Comparison of ENCODE assay signal across 8 cellular contexts in genomic region chr2:12177052-12177994, GRCh38.
DNase-seq lines count a peak whose midpoint lies in the region; ATAC-seq and TF ChIP-seq lines count a peak whose summit lies in the region.

No MANE protein-coding gene starts in this region.

- peaks cover 2% of the 10 kb centered on the region for H3K27me3 ChIP-seq in suprapubic skin

- H3K4me1 Mint-ChIP-seq in T-helper 2 cell treated with Interferon-gamma antibody and Interleukin-4, amounts not matched to agents 5 μg/mL and 100 μg/mL, for 36 hours (ENCODE audit: low read depth) = peaks cover 22% of the 10 kb centered on the region

- H3K27me3 Mint-ChIP-seq in T-helper 2 cell treated with Interferon-gamma antibody and Interleukin-4, amounts not matched to agents 5 μg/mL and 100 μg/mL, for 36 hours (ENCODE audit: low read depth) = peaks cover 12% of the 10 kb centered on the region

- ATAC-seq in GM21515 (IDR thresholded peaks at IDR 0.05; ENCODE audit: unreplicated experiment) (peak; percentile 69), HG03575 (IDR thresholded peaks at IDR 0.05; ENCODE audit: extremely low read depth, insufficient number of reproducible peaks, low FRiP score, unreplicated experiment) (peak; percentile 55)

- DNase-seq in GM10266 (ENCODE audit: extremely low spot score) (peak; percentile 44), fibroblast of villous mesenchyme (ENCODE audit: low read depth) (peak; percentile 84), retinal pigment epithelial cell (ENCODE audit: low read depth) (peak; percentile 69), suprapubic skin (ENCODE audit: low spot score in 2 of 2) (no peak), kidney glomerular epithelial cell (lab: John Stamatoyannopoulos, UW) (no peak)
- peak; percentile 10 for DNase-seq in T-helper 2 cell treated with Interferon-gamma antibody and Interleukin-4, amounts not matched to agents 5 μg/mL and 100 μg/mL, for 36 hours (ENCODE audit: low spot score)

- TF ChIP-seq CTCF in GM10266 (IDR thresholded peaks at IDR 0.05; ENCODE audit: control insufficient read depth, insufficient read depth, low read depth, missing control alignments) (no peak), fibroblast of villous mesenchyme (IDR thresholded peaks at IDR 0.05; ENCODE audit: insufficient read depth, low read depth, low read length) (no peak), retinal pigment epithelial cell (conservative IDR thresholded peaks at IDR 0.05; ENCODE audit: low read depth, low read length) (no peak), suprapubic skin (IDR thresholded peaks at IDR 0.05) (no peak)

- H3K27ac Mint-ChIP-seq in T-helper 2 cell treated with Interferon-gamma antibody and Interleukin-4, amounts not matched to agents 5 μg/mL and 100 μg/mL, for 36 hours = peak overlapping the region; percentile 9

- no peaks in the 10 kb centered on the region for H3K9me3 Mint-ChIP-seq in T-helper 2 cell treated with Interferon-gamma antibody and Interleukin-4, amounts not matched to agents 5 μg/mL and 100 μg/mL, for 36 hours

- no peaks in the 10 kb centered on the region for H3K36me3 Mint-ChIP-seq in T-helper 2 cell treated with Interferon-gamma antibody and Interleukin-4, amounts not matched to agents 5 μg/mL and 100 μg/mL, for 36 hours (ENCODE audit: low read depth)

- no peak for TF ChIP-seq EP300 in suprapubic skin (IDR thresholded peaks at IDR 0.05)

- no peak overlapping the region for H3K27ac ChIP-seq in suprapubic skin

- H3K9me3 ChIP-seq in suprapubic skin = no peaks in the 10 kb centered on the region

- peaks cover 20% of the 10 kb centered on the region for H3K4me1 ChIP-seq in suprapubic skin

- WGBS in suprapubic skin = 11% methylated on average over 9 of the region's 9 CpGs

- TF ChIP-seq POLR2A in suprapubic skin (IDR thresholded peaks at IDR 0.05) = no peak

- no peaks in the 10 kb centered on the region for H3K36me3 ChIP-seq in suprapubic skin

- no peak overlapping the region for H3K4me3 ChIP-seq in fibroblast of villous mesenchyme (ENCODE audit: low read depth, low read length)
- H3K4me3 ChIP-seq in retinal pigment epithelial cell (ENCODE audit: low read length) = no peak overlapping the region
- no peak overlapping the region for H3K4me3 ChIP-seq in suprapubic skin

- H3K4me3 Mint-ChIP-seq in T-helper 2 cell treated with Interferon-gamma antibody and Interleukin-4, amounts not matched to agents 5 μg/mL and 100 μg/mL, for 36 hours = peak overlapping the region; percentile 23

Comparison
In these comparisons a context has a peak if more than half of its experiments do, and no peak if none do; other contexts are left out.
1. DNase-seq: peak in GM10266 (single experiment), T-helper 2 cell treated with Interferon-gamma antibody and Interleukin-4, amounts not matched to agents 5 μg/mL and 100 μg/mL, for 36 hours (single experiment), fibroblast of villous mesenchyme (single experiment) and retinal pigment epithelial cell (single experiment); none in suprapubic skin (0 of 2) and kidney glomerular epithelial cell (single experiment).